23 cellular contexts compared by ENCODE assay signal in genomic region chrX:46645614-46646013, GRCh38.
"Had no signal": no experiment of that assay in that cellular context is flagged by ENCODE, and none has a peak within 500 bp of the region (broad histone marks: within the 10 kb centered on the region; RNA-seq: fewer than 3 reads in every experiment).

No MANE protein-coding gene starts in this region.

- H3K4me3 Mint-ChIP-seq: activated CD4-positive, alpha-beta T cell treated with anti-CD3 and anti-CD28 coated beads for 36 hours; activated T-cell treated with anti-CD3 and anti-CD28 coated beads, Interleukin-2, amount 50 U/mL, for 24 hours; activated T-helper 17 cell treated with anti-CD3 and anti-CD28 coated beads, Interleukin-2, amount 50 U/mL, for 72 hours; mesothelial cell of epicardium; naive thymus-derived CD4-positive, alpha-beta T cell; stimulated activated naive CD8-positive, alpha-beta T cell treated with anti-CD3 and anti-CD28 coated beads, Interleukin-15, Interleukin-2, amounts not matched to agents 100 ng/mL and 50 ng/mL, for 24 hours had no signal

- H3K4me1 Mint-ChIP-seq: activated T-helper 17 cell treated with anti-CD3 and anti-CD28 coated beads, Interleukin-2, amount 50 U/mL, for 72 hours had no signal

- H3K27ac Mint-ChIP-seq: activated CD4-positive, alpha-beta T cell treated with anti-CD3 and anti-CD28 coated beads for 36 hours; activated naive CD4-positive, alpha-beta T cell treated with anti-CD3 and anti-CD28 coated beads, Interleukin-2, amount 50 U/mL, for 72 hours; activated T-cell treated with anti-CD3 and anti-CD28 coated beads, Interleukin-2, amount 50 U/mL, for 24 hours; activated T-helper 17 cell treated with anti-CD3 and anti-CD28 coated beads, Interleukin-2, amount 50 U/mL, for 72 hours; mesothelial cell of epicardium; progenitor cell of endocrine pancreas; stimulated activated naive CD8-positive, alpha-beta T cell treated with anti-CD3 and anti-CD28 coated beads, Interleukin-15, Interleukin-2, amounts not matched to agents 100 ng/mL and 50 ng/mL, for 24 hours had no signal

- ATAC-seq: activated CD4-positive, alpha-beta T cell treated with anti-CD3 and anti-CD28 coated beads for 36 hours; activated naive CD4-positive, alpha-beta T cell treated with anti-CD3 and anti-CD28 coated beads, Interleukin-2, amount 50 U/mL, for 72 hours; activated T-helper 17 cell treated with anti-CD3 and anti-CD28 coated beads, Interleukin-2, amount 50 U/mL, for 72 hours; body of pancreas; naive thymus-derived CD4-positive, alpha-beta T cell; sciatic nerve had no signal

- H3K9me3 Mint-ChIP-seq: activated naive CD4-positive, alpha-beta T cell treated with anti-CD3 and anti-CD28 coated beads, Interleukin-2, amount 50 U/mL, for 72 hours; activated T-cell treated with anti-CD3 and anti-CD28 coated beads, Interleukin-2, amount 50 U/mL, for 24 hours; activated T-helper 17 cell treated with anti-CD3 and anti-CD28 coated beads, Interleukin-2, amount 50 U/mL, for 72 hours; naive thymus-derived CD4-positive, alpha-beta T cell; stimulated activated naive CD8-positive, alpha-beta T cell treated with anti-CD3 and anti-CD28 coated beads, Interleukin-15, Interleukin-2, amounts not matched to agents 100 ng/mL and 50 ng/mL, for 24 hours had no signal

- H3K27me3 Mint-ChIP-seq: activated CD4-positive, alpha-beta T cell treated with anti-CD3 and anti-CD28 coated beads for 36 hours; activated T-helper 17 cell treated with anti-CD3 and anti-CD28 coated beads, Interleukin-2, amount 50 U/mL, for 72 hours; naive thymus-derived CD4-positive, alpha-beta T cell; progenitor cell of endocrine pancreas; stimulated activated naive CD8-positive, alpha-beta T cell treated with anti-CD3 and anti-CD28 coated beads, Interleukin-15, Interleukin-2, amounts not matched to agents 100 ng/mL and 50 ng/mL, for 24 hours had no signal

- DNase-seq: activated CD4-positive, alpha-beta T cell treated with anti-CD3 and anti-CD28 coated beads for 36 hours; activated CD4-positive, alpha-beta T cell treated with anti-CD3 and anti-CD28 coated beads, Interleukin-2, amount 50 U/mL, for 4 hours; activated CD4-positive, CD25-positive, alpha-beta regulatory T cell; activated CD8-positive, alpha-beta memory T cell treated with anti-CD3 and anti-CD28 coated beads for 24 hours; activated gamma-delta T cell treated with Interleukin-2 at 50 U/mL for 16 hours; activated T-cell treated with anti-CD3 and anti-CD28 coated beads, Interleukin-2, amount 50 U/mL, for 24 hours; aorta; body of pancreas; dermis blood vessel endothelial cell; effector CD4-positive, alpha-beta T cell; left ventricle myocardium inferior; mammary epithelial cell; naive thymus-derived CD4-positive, alpha-beta T cell; ovary; stimulated activated CD4-positive, alpha-beta T cell treated with anti-CD3 and anti-CD28 coated beads, Interleukin-12 subunit alpha, Interleukin-12 subunit beta, amount 100 ng/mL, for 4 hours; stimulated activated CD4-positive, alpha-beta T cell treated with anti-CD3 and anti-CD28 coated beads, Interleukin-4, amount 100 ng/mL, for 1 hour; T-helper 2 cell had no signal
